In genomic region chr7:158786898-158787297, GRCh38 we compare ENCODE assay signal across 22 cellular contexts. TPM values are rescaled to one million over a fixed set of nuclear protein-coding genes. Genes with fewer than 3 reads are reported as not detected.
DNase-seq lines count a peak whose midpoint lies in the region; ATAC-seq and TF ChIP-seq lines count a peak whose summit lies in the region.
"Had no signal": no experiment of that assay in that cellular context is flagged by ENCODE, and none has a peak within 500 bp of the region (broad histone marks: within the 10 kb centered on the region; RNA-seq: fewer than 3 reads in every experiment).

No MANE protein-coding gene starts in this region.

- H3K27ac ChIP-seq in esophagus squamous epithelium: peak overlapping the region in 3 of 4 donors; percentile 36 to 84 (median 82)
- peak overlapping the region in 4 of 5 donors; percentile 61 to 83 (median 68) for H3K27ac ChIP-seq in stomach
- no peak overlapping the region for H3K27ac ChIP-seq in foreskin keratinocyte
- H3K27ac ChIP-seq: psoas muscle had no signal

- H3K27ac Mint-ChIP-seq in activated CD4-positive, alpha-beta T cell treated with anti-CD3 and anti-CD28 coated beads for 36 hours: peak overlapping the region; percentile 27
- no peak overlapping the region for H3K27ac Mint-ChIP-seq in stimulated activated naive B cell treated with anti-CD40 and anti-IgM and Interleukin-4, amounts not matched to agents 10 μg/mL and 1 μg/mL and 100 μg/mL, for 72 hours

- ATAC-seq in activated CD4-positive, alpha-beta T cell treated with anti-CD3 and anti-CD28 coated beads for 36 hours: no peak
- ATAC-seq in stimulated activated naive B cell treated with anti-CD40 and anti-IgM and Interleukin-4, amounts not matched to agents 10 μg/mL and 1 μg/mL and 100 μg/mL, for 72 hours (replicated peaks): no peak
- no peak for ATAC-seq in foreskin keratinocyte
- ATAC-seq: psoas muscle had no signal

- H3K36me3 ChIP-seq in esophagus squamous epithelium (peaks cover 0 to 90% (median 6%) of the 10 kb centered on the region in 3 donors), stomach (peaks cover 12 to 75% (median 73%) of the 10 kb centered on the region in 4 donors)
- H3K36me3 ChIP-seq: BE2C had no signal

- H3K4me3 ChIP-seq in esophagus squamous epithelium: no peak overlapping the region
- H3K4me3 ChIP-seq in stomach: no peak overlapping the region
- H3K4me3 ChIP-seq: psoas muscle, SK-N-MC, tibial nerve had no signal

- no peak for DNase-seq in activated CD4-positive, alpha-beta T cell treated with anti-CD3 and anti-CD28 coated beads for 36 hours
- no peak for DNase-seq in activated CD4-positive, alpha-beta T cell treated with anti-CD3 and anti-CD28 coated beads, Interleukin-2, amount 50 U/mL, for 4 hours
- DNase-seq in esophagus squamous epithelium (lab: John Stamatoyannopoulos, UW) (no peak), stomach (no peak), GM19238 (ENCODE audit: insufficient read length, low spot score) (no peak), foreskin keratinocyte (no peak)
- no peak for DNase-seq in stimulated activated naive B cell treated with anti-CD40 and anti-IgM and Interleukin-4, amounts not matched to agents 10 μg/mL and 1 μg/mL and 100 μg/mL, for 72 hours
- DNase-seq: activated CD4-positive, alpha-beta T cell treated with anti-CD3 and anti-CD28 coated beads for 4 hours; activated gamma-delta T cell treated with Interleukin-2 at 50 U/mL for 16 hours; BE2C; hypothalamus; mammary epithelial cell; MM.1S; naive B cell; NCI-H187 treated with DMSO at 0.1 percent for 48 hours; NK-92 treated with Interleukin-12 subunit alpha and Interleukin-12 subunit beta, amount 100 ng/mL, for 24 hours; psoas muscle; stimulated activated CD4-positive, alpha-beta T cell treated with anti-CD3 and anti-CD28 coated beads, Interleukin-12 subunit alpha, Interleukin-12 subunit beta, amount 100 ng/mL, for 4 hours had no signal

- H3K4me1 ChIP-seq in esophagus squamous epithelium (peaks cover 0 to 34% (median 9%) of the 10 kb centered on the region in 3 donors), stomach (peaks cover 0 to 22% (median 13%) of the 10 kb centered on the region in 4 donors), foreskin keratinocyte (no peaks in the 10 kb centered on the region)
- H3K4me1 ChIP-seq: BE2C had no signal

- H3K4me1 Mint-ChIP-seq in activated CD4-positive, alpha-beta T cell treated with anti-CD3 and anti-CD28 coated beads for 36 hours: peaks cover 2% of the 10 kb centered on the region
- H3K4me1 Mint-ChIP-seq in stimulated activated naive B cell treated with anti-CD40 and anti-IgM and Interleukin-4, amounts not matched to agents 10 μg/mL and 1 μg/mL and 100 μg/mL, for 72 hours: peaks cover 0 to 2% of the 10 kb centered on the region in 2 donors
- H3K4me1 Mint-ChIP-seq: brain had no signal

- no peaks in the 10 kb centered on the region for H3K27me3 Mint-ChIP-seq in activated CD4-positive, alpha-beta T cell treated with anti-CD3 and anti-CD28 coated beads for 36 hours
- H3K27me3 Mint-ChIP-seq in stimulated activated naive B cell treated with anti-CD40 and anti-IgM and Interleukin-4, amounts not matched to agents 10 μg/mL and 1 μg/mL and 100 μg/mL, for 72 hours: no peaks in the 10 kb centered on the region
- H3K27me3 Mint-ChIP-seq: brain, naive B cell had no signal

- POLR2A ChIA-PET in activated CD4-positive, alpha-beta T cell treated with anti-CD3 and anti-CD28 coated beads for 36 hours (lab: Charles Lee): interaction anchor here (0.5 kb wide), 1 partner anchor 96 kb away, joined by 4 read pairs; no protein-coding TSS in a partner anchor

- WGBS in esophagus squamous epithelium, 2 donors: 84 to 88% methylated on average over 6 of the region's 6 CpGs
- 81 to 94% (median 92%) methylated on average over 6 of the region's 6 CpGs for WGBS in stomach, 5 donors

- CTCF ChIA-PET in activated CD4-positive, alpha-beta T cell treated with anti-CD3 and anti-CD28 coated beads for 36 hours (lab: Charles Lee): interaction anchor here (0.6 to 0.9 kb wide), 3 partner anchors 37 to 135 kb away, joined by 3 read pairs; no protein-coding TSS in a partner anchor

- TF ChIP-seq POLR2A in esophagus squamous epithelium (IDR thresholded peaks at IDR 0.05): no peak
- TF ChIP-seq POLR2A in stomach (IDR thresholded peaks at IDR 0.05): no peak

- no peak for TF ChIP-seq RAD21 in Ishikawa (IDR thresholded peaks at IDR 0.05; ENCODE audit: low read depth)

- TF ChIP-seq EP300 in Ishikawa (IDR thresholded peaks at IDR 0.05; ENCODE audit: borderline replicate concordance) (no peak), stomach (IDR thresholded peaks at IDR 0.05) (no peak)

- H3K27me3 ChIP-seq in esophagus squamous epithelium (no peaks in the 10 kb centered on the region), stomach (no peaks in the 10 kb centered on the region), foreskin keratinocyte (no peaks in the 10 kb centered on the region)
- H3K27me3 ChIP-seq: BE2C, tibial nerve had no signal

- H3K9me3 ChIP-seq in esophagus squamous epithelium (no peaks in the 10 kb centered on the region), stomach (no peaks in the 10 kb centered on the region)
- H3K9me3 ChIP-seq: BE2C, psoas muscle, tibial nerve had no signal

- no peaks in the 10 kb centered on the region for H3K9me3 Mint-ChIP-seq in activated CD4-positive, alpha-beta T cell treated with anti-CD3 and anti-CD28 coated beads for 36 hours (ENCODE audit: low read depth)
- no peaks in the 10 kb centered on the region for H3K9me3 Mint-ChIP-seq in stimulated activated naive B cell treated with anti-CD40 and anti-IgM and Interleukin-4, amounts not matched to agents 10 μg/mL and 1 μg/mL and 100 μg/mL, for 72 hours
- H3K9me3 Mint-ChIP-seq: brain, naive B cell had no signal

- H3K4me3 Mint-ChIP-seq in activated CD4-positive, alpha-beta T cell treated with anti-CD3 and anti-CD28 coated beads for 36 hours: no peak overlapping the region
- no peak overlapping the region for H3K4me3 Mint-ChIP-seq in stimulated activated naive B cell treated with anti-CD40 and anti-IgM and Interleukin-4, amounts not matched to agents 10 μg/mL and 1 μg/mL and 100 μg/mL, for 72 hours
- H3K4me3 Mint-ChIP-seq: brain, naive B cell had no signal

- intact Hi-C loops in activated CD4-positive, alpha-beta T cell treated with anti-CD3 and anti-CD28 coated beads for 36 hours (cut with DNase I, micrococcal nuclease): no loop called here
- intact Hi-C loops in esophagus squamous epithelium (cut with DNase I): no loop called here
- intact Hi-C loops in stomach (cut with DNase I; ENCODE audit: low total_unique reads): no loop called here

- peaks cover 23% of the 10 kb centered on the region for H3K36me3 Mint-ChIP-seq in activated CD4-positive, alpha-beta T cell treated with anti-CD3 and anti-CD28 coated beads for 36 hours (ENCODE audit: low read depth)
- H3K36me3 Mint-ChIP-seq in stimulated activated naive B cell treated with anti-CD40 and anti-IgM and Interleukin-4, amounts not matched to agents 10 μg/mL and 1 μg/mL and 100 μg/mL, for 72 hours: peaks cover 11 to 23% of the 10 kb centered on the region in 2 donors

- no peak for TF ChIP-seq CTCF in esophagus squamous epithelium (IDR thresholded peaks at IDR 0.05)
- TF ChIP-seq CTCF in stomach (IDR thresholded peaks at IDR 0.05): no peak
- TF ChIP-seq CTCF in foreskin keratinocyte (conservative IDR thresholded peaks at IDR 0.05): no peak

TF ChIP-seq in Ishikawa, 13 proteins besides CTCF, POLR2A, EP300 and RAD21:
- TF ChIP-seq CREB1 (IDR thresholded peaks at IDR 0.05; ENCODE audit: low read depth) (no peak), REST (IDR thresholded peaks at IDR 0.05; ENCODE audit: low read depth) (peak; percentile 51; the same call in 1 of the 2 replicates)
TF ChIP-seq in Ishikawa: peak in this region for 1.

RNA-seq across cellular contexts. Expression of gene ESYT2, which starts 42.4 kb away (rescaled TPM):
- 10 to 100 TPM; 68.5 to 73.7 TPM for total RNA-seq in activated CD4-positive, alpha-beta T cell treated with anti-CD3 and anti-CD28 coated beads for 36 hours
- total RNA-seq in esophagus squamous epithelium: 10 to 100 TPM; 52.1 to 94.2 (median 60.5) TPM
- total RNA-seq in stomach: 100 to 1,000 TPM in 2 of 5 donors, 10 to 100 TPM in 3; 21.6 to 137 (median 62.6) TPM
- polyA plus RNA-seq in stomach: 10 to 100 TPM in 1 of 3 donors, 1 to 10 TPM in 2; 7.6 to 22.2 (median 7.8) TPM
- total RNA-seq in foreskin keratinocyte: 60.6 and 63.8 TPM in 2 replicates
- polyA plus RNA-seq in foreskin keratinocyte: 18.5 and 21.5 TPM in 2 replicates
